In genomic region chr14:99342906-99343305, GRCh38 we compare ENCODE assay signal across 27 cellular contexts.
"Had no signal": no experiment of that assay in that cellular context is flagged by ENCODE, and none has a peak within 500 bp of the region (broad histone marks: within the 10 kb centered on the region; RNA-seq: fewer than 3 reads in every experiment).

No MANE protein-coding gene starts in this region.

- H3K4me1 Mint-ChIP-seq: naive B cell; stimulated activated naive CD8-positive, alpha-beta T cell treated with anti-CD3 and anti-CD28 coated beads, Interleukin-15, amount 100 ng/mL, for 72 hours had no signal

- H3K9me3 ChIP-seq: pancreas, psoas muscle, right lobe of liver, sigmoid colon, suprapubic skin, testis, tibial artery, transverse colon, upper lobe of left lung, vagina had no signal

- H3K9ac ChIP-seq: neural progenitor cell had no signal

- H3K4me3 Mint-ChIP-seq: naive B cell; naive thymus-derived CD8-positive, alpha-beta T cell; natural killer cell treated with Interleukin-12 subunit alpha and Interleukin-12 subunit beta and Interleukin-15 and Interleukin-18, amount 100 ng/mL, for 72 hours; nephron progenitor cell; neural progenitor cell; stimulated activated effector memory CD8-positive, alpha-beta T cell treated with anti-CD3 and anti-CD28 coated beads, Interleukin-12 subunit alpha, Interleukin-12 subunit beta, amount 100 ng/mL, for 72 hours; stimulated activated naive CD8-positive, alpha-beta T cell treated with anti-CD3 and anti-CD28 coated beads, Interleukin-15, amount 100 ng/mL, for 72 hours had no signal

- H3K4me2 ChIP-seq: neural progenitor cell had no signal

- DNase-seq: naive B cell; naive thymus-derived CD8-positive, alpha-beta T cell; nephron progenitor cell; occipital lobe; pancreas; psoas muscle; right cardiac atrium; right lobe of liver; sigmoid colon; small intestine; stimulated activated CD4-positive, alpha-beta T cell treated with anti-CD3 and anti-CD28 coated beads, Interleukin-15, amount 100 ng/mL, for 24 hours; stimulated activated CD4-positive, alpha-beta T cell treated with anti-CD3 and anti-CD28 coated beads, Interleukin-2, amount 100 ng/mL, for 24 hours; stimulated activated CD4-positive, alpha-beta T cell treated with anti-CD3 and anti-CD28 coated beads, Interleukin-2, amount 100 ng/mL, for 48 hours; stimulated activated CD4-positive, alpha-beta T cell treated with anti-CD3 and anti-CD28 coated beads, Interleukin-4, amount 100 ng/mL, for 24 hours; stimulated activated naive CD4-positive, alpha-beta T cell; stimulated activated naive CD8-positive, alpha-beta T cell treated with anti-CD3 and anti-CD28 coated beads, Interleukin-15, amount 100 ng/mL, for 72 hours; stimulated activated naive CD8-positive, alpha-beta T cell treated with anti-CD3 and anti-CD28 coated beads, Interleukin-15, Interleukin-2, amounts not matched to agents 100 U/mL and 50 U/mL, for 24 hours; substantia nigra; testis; tibial artery; transverse colon; upper lobe of left lung had no signal

- H2AFZ ChIP-seq: neural progenitor cell had no signal

- ATAC-seq: naive thymus-derived CD8-positive, alpha-beta T cell; pancreas; psoas muscle; right cardiac atrium; stimulated activated naive CD8-positive, alpha-beta T cell treated with anti-CD3 and anti-CD28 coated beads, Interleukin-15, amount 100 ng/mL, for 72 hours; stimulated activated naive CD8-positive, alpha-beta T cell treated with anti-CD3 and anti-CD28 coated beads, Interleukin-15, Interleukin-2, amounts not matched to agents 100 U/mL and 50 U/mL, for 24 hours had no signal

- H3K36me3 ChIP-seq: neural progenitor cell, pancreas, right lobe of liver, sigmoid colon, suprapubic skin, tibial artery, transverse colon, upper lobe of left lung, vagina had no signal

- H3K4me1 ChIP-seq: neural progenitor cell, psoas muscle, right lobe of liver, sigmoid colon, suprapubic skin, testis, tibial artery, transverse colon, upper lobe of left lung, vagina had no signal

- H3K9me3 Mint-ChIP-seq: natural killer cell treated with Interleukin-12 subunit alpha and Interleukin-12 subunit beta and Interleukin-15 and Interleukin-18, amount 100 ng/mL, for 72 hours; stimulated activated naive CD8-positive, alpha-beta T cell treated with anti-CD3 and anti-CD28 coated beads, Interleukin-15, amount 100 ng/mL, for 72 hours had no signal

- H3K27ac ChIP-seq: neural progenitor cell, pancreas, psoas muscle, right lobe of liver, sigmoid colon, suprapubic skin, testis, tibial artery, transverse colon, upper lobe of left lung, vagina had no signal

- H3K36me3 Mint-ChIP-seq: naive B cell; naive thymus-derived CD8-positive, alpha-beta T cell; natural killer cell treated with Interleukin-12 subunit alpha and Interleukin-12 subunit beta and Interleukin-15 and Interleukin-18, amount 100 ng/mL, for 72 hours; neural progenitor cell had no signal

- H3K4me3 ChIP-seq: neural progenitor cell, pancreas, psoas muscle, right lobe of liver, sigmoid colon, suprapubic skin, testis, tibial artery, transverse colon, upper lobe of left lung, vagina had no signal

- H3K27me3 ChIP-seq: neural progenitor cell, pancreas, right lobe of liver, testis, tibial artery, transverse colon, upper lobe of left lung, vagina had no signal

- H3K27ac Mint-ChIP-seq: naive B cell; naive thymus-derived CD8-positive, alpha-beta T cell; natural killer cell treated with Interleukin-12 subunit alpha and Interleukin-12 subunit beta and Interleukin-15 and Interleukin-18, amount 100 ng/mL, for 72 hours; nephron progenitor cell; neural progenitor cell; stimulated activated effector memory CD8-positive, alpha-beta T cell treated with anti-CD3 and anti-CD28 coated beads, Interleukin-12 subunit alpha, Interleukin-12 subunit beta, amount 100 ng/mL, for 72 hours; stimulated activated naive CD8-positive, alpha-beta T cell treated with anti-CD3 and anti-CD28 coated beads, Interleukin-15, amount 100 ng/mL, for 72 hours had no signal
